Comparison of ENCODE assay signal across 8 cellular contexts in the genomic region with DNA sequence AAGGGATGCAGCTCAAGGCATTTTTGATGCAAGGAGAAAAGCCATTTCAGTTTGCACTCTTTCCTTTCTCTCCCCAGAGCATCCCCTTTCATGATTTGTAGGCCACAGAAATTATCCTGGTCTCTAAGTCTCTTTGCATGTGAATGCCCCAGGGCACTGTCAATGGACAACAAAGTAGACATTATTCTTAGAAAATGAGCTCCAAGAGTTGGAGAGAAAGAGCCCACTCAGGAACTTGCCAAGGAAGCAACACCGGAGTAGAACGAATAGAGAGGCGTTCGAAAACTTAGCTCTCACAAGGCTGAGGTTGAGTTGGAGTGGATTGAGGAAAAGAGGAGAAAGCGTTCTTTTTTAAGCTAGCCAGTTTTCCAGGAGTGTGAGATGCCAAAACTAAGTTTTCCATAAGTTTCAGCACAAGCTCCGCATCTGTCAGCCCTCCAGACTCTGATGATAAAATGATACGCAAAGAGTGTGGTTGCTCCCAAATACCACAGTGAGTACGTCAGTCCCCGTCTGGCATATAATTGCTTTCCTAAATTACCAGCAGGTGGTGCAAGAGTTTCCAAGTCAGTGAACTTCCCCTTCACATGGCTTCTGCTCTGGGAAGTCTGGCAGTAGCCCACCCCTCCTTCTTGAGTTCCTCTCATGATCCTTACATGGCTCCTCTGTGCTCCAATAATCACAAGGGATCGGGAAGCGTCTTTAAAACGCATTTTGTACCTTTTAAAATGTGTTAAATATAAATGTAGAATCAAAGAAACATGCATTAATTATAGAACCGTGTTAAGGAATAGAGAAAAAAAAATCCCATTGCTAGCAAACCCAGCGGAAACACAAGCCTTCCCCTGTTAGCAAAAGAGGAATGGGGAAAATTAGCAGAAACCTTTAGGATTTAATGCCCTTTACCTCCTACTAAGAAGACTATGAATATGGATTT.
DNase-seq lines count a peak whose midpoint lies in the region; ATAC-seq and TF ChIP-seq lines count a peak whose summit lies in the region.

No MANE protein-coding gene starts in this region.

- WGBS in trophoblast cell (ENCODE audit: extremely low coverage, insufficient coverage, insufficient read length) = no CpG with 5 or more reads among the region's 14 CpGs

- peak; percentile 61 for ATAC-seq in HG02852 (IDR thresholded peaks at IDR 0.05; ENCODE audit: unreplicated experiment)
- peak; percentile 97 for ATAC-seq in WTC11
- peak; percentile 81 for ATAC-seq in Right ventricle myocardium superior (ENCODE audit: poor library complexity)
- no peak for ATAC-seq in HG03571 (IDR thresholded peaks at IDR 0.05; ENCODE audit: unreplicated experiment)

- POLR2A ChIA-PET in A673 (lab: Charles Lee; ENCODE audit: low non-redundant PET) = no interaction called here
- POLR2A ChIA-PET in WTC11 (lab: Charles Lee) = interaction anchor here (0.7 kb wide), 1 partner anchor 26 kb away, joined by 3 read pairs; no protein-coding TSS in a partner anchor

- H3K4me1 ChIP-seq in A673 (ENCODE audit: insufficient read depth, low read length, poor library complexity, severe bottlenecking) (no peaks in the 10 kb centered on the region), trophoblast cell (ENCODE audit: control insufficient read depth in 1 of 2, insufficient read depth in 2 of 2, low read length in 2 of 2) (peaks cover 0 to 2% of the 10 kb centered on the region in 2 experiments)

- no peak overlapping the region for H2AFZ ChIP-seq in trophoblast cell (ENCODE audit: insufficient read depth, low read length, poor library complexity)

- no peaks in the 10 kb centered on the region for H3K9me3 ChIP-seq in A673 (ENCODE audit: low read depth, low read length, poor library complexity, severe bottlenecking)
- no peaks in the 10 kb centered on the region for H3K9me3 ChIP-seq in trophoblast cell (ENCODE audit: insufficient read depth, low read depth, low read length)

- H3K27ac ChIP-seq in A673 (ENCODE audit: low read depth, low read length, poor library complexity, severe bottlenecking) = no peak overlapping the region
- no peak overlapping the region for H3K27ac ChIP-seq in trophoblast cell (ENCODE audit: low read depth, low read length)

- no peak overlapping the region for H2BK5ac ChIP-seq in trophoblast cell (ENCODE audit: low read depth, low read length, poor library complexity)

- CTCF ChIA-PET in A673 (lab: Charles Lee) (interaction anchor here (0.5 to 0.8 kb wide), 2 partner anchors 363 to 1280 kb away, joined by 3 to 4 read pairs; no protein-coding TSS in a partner anchor), WTC11 (lab: Charles Lee) (interaction anchor here (0.8 to 2.1 kb wide), 6 partner anchors 26 to 283 kb away, joined by 3 to 18 read pairs (median 4); no protein-coding TSS in a partner anchor)

- H2BK120ac ChIP-seq in trophoblast cell (ENCODE audit: insufficient read depth, low read length, poor library complexity) = no peak overlapping the region

- H4K91ac ChIP-seq in trophoblast cell (ENCODE audit: low read depth, low read length) = no peak overlapping the region

- H4K12ac ChIP-seq in trophoblast cell (ENCODE audit: low read depth, low read length) = no peak overlapping the region

- no peaks in the 10 kb centered on the region for H3K79me2 ChIP-seq in trophoblast cell (ENCODE audit: control insufficient read depth, insufficient read depth, low read length, poor library complexity)

- no peak overlapping the region for H4K8ac ChIP-seq in trophoblast cell (ENCODE audit: low read depth, low read length)

- H3K27me3 ChIP-seq in A673 (replicated peaks; ENCODE audit: insufficient read depth, low read depth, low read length, poor library complexity) (no peaks in the 10 kb centered on the region), trophoblast cell (ENCODE audit: insufficient read depth, low read length) (no peaks in the 10 kb centered on the region)

- no TSS peak for BruUV-seq in A673 (replicated peaks; lab: Mats Ljungman, UMichigan)

- H3K36me3 Mint-ChIP-seq in WTC11 = no peaks in the 10 kb centered on the region

- DNase-seq in A673 (ENCODE audit: low spot score) (peak; percentile 86), GM12864 (ENCODE audit: low read depth) (no peak), NCI-H2081 treated with DMSO at 0.1 percent for 48 hours (lab: John Stamatoyannopoulos, UW) (peak; percentile 27), WTC11 (ENCODE audit: low spot score) (peak; percentile 39), Right ventricle myocardium superior (no peak), trophoblast cell (peak; percentile 12 to 76)

- peaks cover 14% of the 10 kb centered on the region for H3K4me1 Mint-ChIP-seq in WTC11

- no peaks in the 10 kb centered on the region for H3K79me1 ChIP-seq in trophoblast cell (ENCODE audit: low read length)

- H3K14ac ChIP-seq in trophoblast cell (ENCODE audit: low read length) = no peak overlapping the region

- H3K9ac ChIP-seq in trophoblast cell (ENCODE audit: low read length) = no peak overlapping the region

- no peaks in the 10 kb centered on the region for H3K27me3 Mint-ChIP-seq in WTC11 (ENCODE audit: low read depth)

- intact Hi-C loops in A673 (cut with micrococcal nuclease; ENCODE audit: unreplicated experiment) (loop anchor here (5.0 to 10.0 kb wide), 2 partner anchors 283 to 1251 kb away; a partner anchor contains a TSS), Right ventricle myocardium superior (cut with DNase I) (no loop called here)

- TF ChIP-seq CTCF in A673 (conservative IDR thresholded peaks at IDR 0.05; ENCODE audit: low read depth, low read length) = peak; percentile 66
- peak; percentile 56 for TF ChIP-seq CTCF in GM12864 (IDR thresholded peaks at IDR 0.05; ENCODE audit: low read depth, low read length, missing control alignments)
- peak; percentile 27; the same call in 1 of the 2 replicates for TF ChIP-seq CTCF in WTC11 (IDR thresholded peaks at IDR 0.05)

- H3K18ac ChIP-seq in trophoblast cell (ENCODE audit: low read length) = no peak overlapping the region

- no peak overlapping the region for H3K4me2 ChIP-seq in trophoblast cell (ENCODE audit: low read length)

- no peak overlapping the region for H3K23ac ChIP-seq in trophoblast cell (ENCODE audit: low read length)

- no peak overlapping the region for H2BK12ac ChIP-seq in trophoblast cell (ENCODE audit: low read length)

- H3K4me3 ChIP-seq in A673 (ENCODE audit: low read depth, low read length, poor library complexity, severe bottlenecking) (no peak overlapping the region), GM12864 (ENCODE audit: low read depth, low read length) (no peak overlapping the region), trophoblast cell (ENCODE audit: low read depth, low read length) (no peak overlapping the region)

- H3K4me3 Mint-ChIP-seq in WTC11 = no peak overlapping the region

- H3K36me3 ChIP-seq in A673 (ENCODE audit: insufficient read depth, low read length, poor library complexity, severe bottlenecking) = no peaks in the 10 kb centered on the region
- no peaks in the 10 kb centered on the region for H3K36me3 ChIP-seq in trophoblast cell (ENCODE audit: control insufficient read depth in 1 of 2, insufficient read depth in 2 of 2, low read length in 2 of 2)

- H2AK5ac ChIP-seq in trophoblast cell (ENCODE audit: low read length) = no peak overlapping the region

- no peaks in the 10 kb centered on the region for H3K9me3 Mint-ChIP-seq in WTC11

- no peak overlapping the region for H3K27ac Mint-ChIP-seq in WTC11

- H3K4ac ChIP-seq in trophoblast cell (ENCODE audit: low read depth, low read length) = no peak overlapping the region

TF ChIP-seq in WTC11, 78 proteins besides CTCF, POLR2A, EP300 and RAD21 (continues in another document):
- TF ChIP-seq, protein P1, sequence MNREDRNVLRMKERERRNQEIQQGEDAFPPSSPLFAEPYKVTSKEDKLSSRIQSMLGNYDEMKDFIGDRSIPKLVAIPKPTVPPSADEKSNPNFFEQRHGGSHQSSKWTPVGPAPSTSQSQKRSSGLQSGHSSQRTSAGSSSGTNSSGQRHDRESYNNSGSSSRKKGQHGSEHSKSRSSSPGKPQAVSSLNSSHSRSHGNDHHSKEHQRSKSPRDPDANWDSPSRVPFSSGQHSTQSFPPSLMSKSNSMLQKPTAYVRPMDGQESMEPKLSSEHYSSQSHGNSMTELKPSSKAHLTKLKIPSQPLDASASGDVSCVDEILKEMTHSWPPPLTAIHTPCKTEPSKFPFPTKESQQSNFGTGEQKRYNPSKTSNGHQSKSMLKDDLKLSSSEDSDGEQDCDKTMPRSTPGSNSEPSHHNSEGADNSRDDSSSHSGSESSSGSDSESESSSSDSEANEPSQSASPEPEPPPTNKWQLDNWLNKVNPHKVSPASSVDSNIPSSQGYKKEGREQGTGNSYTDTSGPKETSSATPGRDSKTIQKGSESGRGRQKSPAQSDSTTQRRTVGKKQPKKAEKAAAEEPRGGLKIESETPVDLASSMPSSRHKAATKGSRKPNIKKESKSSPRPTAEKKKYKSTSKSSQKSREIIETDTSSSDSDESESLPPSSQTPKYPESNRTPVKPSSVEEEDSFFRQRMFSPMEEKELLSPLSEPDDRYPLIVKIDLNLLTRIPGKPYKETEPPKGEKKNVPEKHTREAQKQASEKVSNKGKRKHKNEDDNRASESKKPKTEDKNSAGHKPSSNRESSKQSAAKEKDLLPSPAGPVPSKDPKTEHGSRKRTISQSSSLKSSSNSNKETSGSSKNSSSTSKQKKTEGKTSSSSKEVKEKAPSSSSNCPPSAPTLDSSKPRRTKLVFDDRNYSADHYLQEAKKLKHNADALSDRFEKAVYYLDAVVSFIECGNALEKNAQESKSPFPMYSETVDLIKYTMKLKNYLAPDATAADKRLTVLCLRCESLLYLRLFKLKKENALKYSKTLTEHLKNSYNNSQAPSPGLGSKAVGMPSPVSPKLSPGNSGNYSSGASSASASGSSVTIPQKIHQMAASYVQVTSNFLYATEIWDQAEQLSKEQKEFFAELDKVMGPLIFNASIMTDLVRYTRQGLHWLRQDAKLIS (CRISPR knock-in tag; IDR thresholded peaks at IDR 0.05; ENCODE audit: borderline replicate concordance) = no peak
- TF ChIP-seq NFE2L1 (CRISPR knock-in tag; IDR thresholded peaks at IDR 0.05) = no peak

Comparison
In these comparisons a context has a peak if more than half of its experiments do, and no peak if none do; other contexts are left out.
1. DNase-seq: peak in A673 (single experiment), NCI-H2081 treated with DMSO at 0.1 percent for 48 hours (single experiment), WTC11 (single experiment) and trophoblast cell (2 of 2); none in GM12864 (single experiment) and Right ventricle myocardium superior (single experiment).
2. Peak in every context shown above with its lines, with median percentiles within 50 percentile points of each other: CTCF ChIP-seq.